In genomic region chr1:202585591-202585934, GRCh38 we compare ENCODE assay signal across 14 cellular contexts.
DNase-seq lines count a peak whose midpoint lies in the region; ATAC-seq and TF ChIP-seq lines count a peak whose summit lies in the region.
"Had no signal": no experiment of that assay in that cellular context is flagged by ENCODE, and none has a peak within 500 bp of the region (broad histone marks: within the 10 kb centered on the region; RNA-seq: fewer than 3 reads in every experiment).

No MANE protein-coding gene starts in this region.

- H3K9me3 ChIP-seq in SK-N-SH (no peaks in the 10 kb centered on the region), breast epithelium (no peaks in the 10 kb centered on the region), transverse colon (no peaks in the 10 kb centered on the region)
- H3K9me3 ChIP-seq: ovary, SJSA1 had no signal

- intact Hi-C loops in breast epithelium (cut with DNase I; ENCODE audit: low total_unique reads) (loop anchor here (10.0 kb wide), 1 partner anchor 1919 kb away; no protein-coding TSS in a partner anchor), transverse colon (cut with DNase I; ENCODE audit: low total_unique reads) (no loop called here)

- H2AFZ ChIP-seq in SK-N-SH (ENCODE audit: low read depth) = no peak overlapping the region

- H3K27ac ChIP-seq in SK-N-SH (ENCODE audit: low read depth in 2 of 2, low read length in 1 of 2) (peak overlapping the region in 1 of 2 experiments; percentile 73; a peak in 2 of 4 replicates), breast epithelium (peak overlapping the region; percentile 95), transverse colon (peak overlapping the region; percentile 75 to 87 (median 82))
- H3K27ac ChIP-seq: ovary had no signal

- peaks cover 74% of the 10 kb centered on the region for H3K4me1 Mint-ChIP-seq in nephron
- H3K4me1 Mint-ChIP-seq: activated T-helper 17 cell treated with anti-CD3 and anti-CD28 coated beads, Interleukin-2, amount 50 U/mL, for 72 hours had no signal

- H3F3A ChIP-seq in SK-N-SH (replicated peaks; ENCODE audit: insufficient read depth) = peaks cover 15% of the 10 kb centered on the region

- H3K9me2 ChIP-seq in SK-N-SH = no peaks in the 10 kb centered on the region

- H3K4me3 ChIP-seq in SK-N-SH (ENCODE audit: low read depth in 2 of 2, low read length in 1 of 2) (no peak overlapping the region), breast epithelium (no peak overlapping the region), transverse colon (no peak overlapping the region)
- H3K4me3 ChIP-seq: ovary, SJSA1 had no signal

- H3K27ac Mint-ChIP-seq in nephron = peak overlapping the region; percentile 78 to 95 (median 82)
- H3K27ac Mint-ChIP-seq: activated T-helper 17 cell treated with anti-CD3 and anti-CD28 coated beads, Interleukin-2, amount 50 U/mL, for 72 hours had no signal

- no peak overlapping the region for H3K4me3 Mint-ChIP-seq in nephron
- H3K4me3 Mint-ChIP-seq: activated T-helper 17 cell treated with anti-CD3 and anti-CD28 coated beads, Interleukin-2, amount 50 U/mL, for 72 hours had no signal

- H4K20me1 ChIP-seq in SK-N-SH (ENCODE audit: insufficient read depth) = no peaks in the 10 kb centered on the region

- H3K36me3 ChIP-seq in SK-N-SH (replicated peaks in 1 of 2; ENCODE audit: control insufficient read depth in 1 of 2, insufficient read depth in 2 of 2, low read length in 1 of 2) (peaks cover 0 to 14% of the 10 kb centered on the region in 2 experiments), breast epithelium (no peaks in the 10 kb centered on the region), transverse colon (peaks cover 0 to 28% (median 10%) of the 10 kb centered on the region in 4 donors)
- H3K36me3 ChIP-seq: ovary had no signal

- H3K27me3 Mint-ChIP-seq in nephron (ENCODE audit: low read depth) = peaks cover 5% of the 10 kb centered on the region
- H3K27me3 Mint-ChIP-seq: activated T-helper 17 cell treated with anti-CD3 and anti-CD28 coated beads, Interleukin-2, amount 50 U/mL, for 72 hours had no signal

- no peak for TF ChIP-seq RAD21 in SK-N-SH (IDR thresholded peaks at IDR 0.05; ENCODE audit: low read length)

- H3K79me2 ChIP-seq in SK-N-SH (ENCODE audit: insufficient read depth) = no peaks in the 10 kb centered on the region

- no peak for TF ChIP-seq EP300 in SK-N-SH (IDR thresholded peaks at IDR 0.05; ENCODE audit: borderline replicate concordance in 1 of 2, low read depth in 1 of 2, low read length in 1 of 2)
- TF ChIP-seq EP300 in transverse colon (IDR thresholded peaks at IDR 0.05; ENCODE audit: low read depth) = no peak

- 0 out of 2 replicates have a peak overlapping the region, but pooled peaks have one; percentile 45 for H3K9ac ChIP-seq in SK-N-SH

- POLR2A ChIA-PET in SK-N-SH (lab: Yijun Ruan, JAX) = interaction anchor here (2.2 kb wide), 1 partner anchor 10 kb away, joined by 5 read pairs; no protein-coding TSS in a partner anchor

- H3K4me1 ChIP-seq in SK-N-SH (ENCODE audit: control insufficient read depth in 1 of 2, insufficient read depth in 2 of 2, low read depth in 1 of 2, low read length in 1 of 2) (peaks cover 41 to 51% of the 10 kb centered on the region in 2 experiments), breast epithelium (peaks cover 11% of the 10 kb centered on the region in 2 donors), transverse colon (peaks cover 8 to 50% (median 19%) of the 10 kb centered on the region in 4 donors)

- DNase-seq in SK-N-SH = no peak
- no peak for DNase-seq in breast epithelium (ENCODE audit: low spot score in 2 of 2)
- no peak for DNase-seq in transverse colon
- no peak for DNase-seq in G401 (ENCODE audit: low spot score)
- DNase-seq in NOMO-1 treated with dmso at 0.1 percent for 144 hours (lab: John Stamatoyannopoulos, UW; ENCODE audit: unreplicated experiment) = no peak
- DNase-seq: activated CD4-positive, alpha-beta T cell treated with anti-CD3 and anti-CD28 coated beads, Interleukin-2, amount 50 U/mL, for 48 hours; MM.1S; ovary; stimulated activated CD4-positive, alpha-beta T cell treated with anti-CD3 and anti-CD28 coated beads, Interleukin-15, amount 100 ng/mL, for 24 hours had no signal

- TF ChIP-seq POLR2A in breast epithelium (IDR thresholded peaks at IDR 0.05) (no peak), transverse colon (IDR thresholded peaks at IDR 0.05) (no peak)

- in situ Hi-C loops in transverse colon (cut with MboI; ENCODE audit: low pct_ligation_motif_present in 1 of 4, low pct_unique_long_range_greater_than_20kb in 1 of 4, low sequenced_read_pairs in 3 of 4) (no loop called here), G401 (cut with HindIII; ENCODE audit: low sequenced_read_pairs) (no loop called here)

- CTCF ChIA-PET in SK-N-SH (lab: Yijun Ruan, JAX) = interaction anchor here (0.8 to 7.7 kb wide), 6 partner anchors 14 to 311 kb away, joined by 3 to 57 read pairs (median 6); no protein-coding TSS in a partner anchor

- H3K27me3 ChIP-seq in SK-N-SH (ENCODE audit: insufficient read depth) (no peaks in the 10 kb centered on the region), breast epithelium (no peaks in the 10 kb centered on the region), transverse colon (no peaks in the 10 kb centered on the region)
- H3K27me3 ChIP-seq: ovary, SJSA1 had no signal

- H3K36me3 Mint-ChIP-seq in nephron (ENCODE audit: low read depth) = peaks cover 20% of the 10 kb centered on the region

- no peaks in the 10 kb centered on the region for H3K9me3 Mint-ChIP-seq in nephron
- H3K9me3 Mint-ChIP-seq: activated T-helper 17 cell treated with anti-CD3 and anti-CD28 coated beads, Interleukin-2, amount 50 U/mL, for 72 hours had no signal

- ATAC-seq in SK-N-SH treated with all-trans-retinoic acid at 6 μM for 48 hours (no peak), GM21381 (IDR thresholded peaks at IDR 0.05; ENCODE audit: unreplicated experiment) (no peak)
- ATAC-seq: activated T-helper 17 cell treated with anti-CD3 and anti-CD28 coated beads, Interleukin-2, amount 50 U/mL, for 72 hours had no signal

- TF ChIP-seq CTCF in SK-N-SH (IDR thresholded peaks at IDR 0.05) (no peak), breast epithelium (IDR thresholded peaks at IDR 0.05) (no peak), nephron (IDR thresholded peaks at IDR 0.05; ENCODE audit: unreplicated experiment in 3 of 3) (no peak), transverse colon (IDR thresholded peaks at IDR 0.05) (no peak)

- no peak overlapping the region for H3K4me2 ChIP-seq in SK-N-SH

TF ChIP-seq in SK-N-SH, 30 proteins besides CTCF, POLR2A, EP300 and RAD21 (continues in another document):
- TF ChIP-seq USF1 (IDR thresholded peaks at IDR 0.05; ENCODE audit: borderline replicate concordance, low read depth) (no peak), MXI1 (IDR thresholded peaks at IDR 0.05; ENCODE audit: low read depth, low read length) (no peak), FOSL2 (IDR thresholded peaks at IDR 0.05; ENCODE audit: borderline replicate concordance, low read depth) (no peak), SIN3A (IDR thresholded peaks at IDR 0.05; ENCODE audit: borderline replicate concordance, low read depth, low read length) (no peak)
- TF ChIP-seq, protein P1, sequence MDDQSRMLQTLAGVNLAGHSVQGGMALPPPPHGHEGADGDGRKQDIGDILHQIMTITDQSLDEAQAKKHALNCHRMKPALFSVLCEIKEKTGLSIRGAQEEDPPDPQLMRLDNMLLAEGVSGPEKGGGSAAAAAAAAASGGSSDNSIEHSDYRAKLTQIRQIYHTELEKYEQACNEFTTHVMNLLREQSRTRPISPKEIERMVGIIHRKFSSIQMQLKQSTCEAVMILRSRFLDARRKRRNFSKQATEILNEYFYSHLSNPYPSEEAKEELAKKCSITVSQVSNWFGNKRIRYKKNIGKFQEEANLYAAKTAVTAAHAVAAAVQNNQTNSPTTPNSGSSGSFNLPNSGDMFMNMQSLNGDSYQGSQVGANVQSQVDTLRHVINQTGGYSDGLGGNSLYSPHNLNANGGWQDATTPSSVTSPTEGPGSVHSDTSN (IDR thresholded peaks at IDR 0.05) = no peak

TF ChIP-seq in SK-N-SH treated with all-trans-retinoic acid at 6 μM for 48 hours, 23 proteins besides CTCF, POLR2A, EP300 and RAD21:
- TF ChIP-seq ZC3H10 (CRISPR knock-in tag; IDR thresholded peaks at IDR 0.05) = no peak
TF ChIP-seq in SK-N-SH treated with all-trans-retinoic acid at 6 μM for 48 hours: peak in this region for 0.
